13 cellular contexts compared by ENCODE assay signal in the genomic region with DNA sequence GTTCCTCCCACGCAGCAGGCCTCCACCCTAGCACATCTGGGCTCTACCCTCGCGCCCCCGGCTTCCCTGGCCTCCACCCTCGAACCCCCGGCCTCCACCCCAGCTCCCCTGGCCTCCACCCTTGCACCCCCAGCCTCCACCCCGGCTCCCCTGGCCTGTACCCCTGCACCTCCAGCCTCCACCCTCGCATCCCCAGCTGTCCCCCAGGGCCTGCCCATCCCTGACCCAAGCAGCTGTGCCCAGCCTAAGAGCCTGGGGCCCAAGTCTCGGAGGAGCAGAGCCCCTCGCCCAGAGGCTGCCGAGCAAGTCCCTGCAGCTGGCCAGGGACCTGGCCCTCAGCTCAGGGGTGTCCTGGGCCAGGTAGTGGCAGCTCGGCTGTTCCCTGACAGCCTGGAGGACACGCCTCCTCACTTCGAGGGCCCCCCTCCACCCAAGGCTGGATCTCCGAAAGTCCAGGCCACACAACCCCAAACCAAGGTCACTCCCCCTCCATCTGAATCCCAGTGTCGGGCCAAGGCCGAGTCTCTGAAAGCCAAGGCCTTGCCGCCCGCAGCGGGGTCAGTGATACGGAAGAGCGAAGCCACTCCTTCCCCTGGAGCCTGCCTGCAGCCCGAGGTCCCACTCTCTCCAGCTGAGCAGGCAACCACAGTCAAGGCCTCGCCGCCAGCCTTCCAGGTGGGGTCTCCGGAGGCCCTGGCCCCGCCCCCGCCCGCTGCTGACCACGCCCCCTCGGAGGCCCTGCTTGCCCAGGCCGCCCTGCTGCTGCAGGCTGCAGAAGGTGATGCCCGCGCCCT. TPM values are rescaled to one million over a fixed set of nuclear protein-coding genes. Genes with fewer than 3 reads are reported as not detected.
DNase-seq lines count a peak whose midpoint lies in the region; ATAC-seq and TF ChIP-seq lines count a peak whose summit lies in the region.
"Had no signal": no experiment of that assay in that cellular context is flagged by ENCODE, and none has a peak within 500 bp of the region (broad histone marks: within the 10 kb centered on the region; RNA-seq: fewer than 3 reads in every experiment).

No MANE protein-coding gene starts in this region.

- H2AK5ac ChIP-seq in mesendoderm (ENCODE audit: low read length) = no peak overlapping the region

- no peak for TF ChIP-seq CTCF in right atrium auricular region (IDR thresholded peaks at IDR 0.05)
- no peak for TF ChIP-seq CTCF in endothelial cell (IDR thresholded peaks at IDR 0.05; ENCODE audit: unreplicated experiment)

- H3K18ac ChIP-seq in mesendoderm (ENCODE audit: low read length) = no peak overlapping the region

- no peak overlapping the region for H2BK15ac ChIP-seq in mesendoderm (replicated peaks; ENCODE audit: low read depth)

- H3K9me3 ChIP-seq in right atrium auricular region (no peaks in the 10 kb centered on the region), aorta (ENCODE audit: control insufficient read depth, low read length) (no peaks in the 10 kb centered on the region)
- H3K9me3 ChIP-seq: tibial nerve had no signal

- H3K9me3 Mint-ChIP-seq in endothelial cell (ENCODE audit: unreplicated experiment) = no peaks in the 10 kb centered on the region
- H3K9me3 Mint-ChIP-seq: naive B cell had no signal

- H3K4me2 ChIP-seq in mesendoderm (ENCODE audit: low read length) = no peak overlapping the region

- peaks cover 20% of the 10 kb centered on the region for H3K36me3 ChIP-seq in right atrium auricular region
- H3K36me3 ChIP-seq in mesendoderm (ENCODE audit: control insufficient read depth, insufficient read depth, low read length) = peaks cover 5% of the 10 kb centered on the region
- H3K36me3 ChIP-seq in aorta (ENCODE audit: control insufficient read depth in 1 of 2, insufficient read depth in 2 of 2, low read length in 1 of 2) = no peaks in the 10 kb centered on the region

- H3K27ac ChIP-seq in right atrium auricular region (no peak overlapping the region), mesendoderm (ENCODE audit: low read depth, low read length) (no peak overlapping the region), aorta (ENCODE audit: low read depth in 1 of 2, low read length in 2 of 2) (no peak overlapping the region)
- H3K27ac ChIP-seq: tibial nerve had no signal

- H3K27me3 Mint-ChIP-seq in endothelial cell (ENCODE audit: unreplicated experiment) = peaks cover 5% of the 10 kb centered on the region
- H3K27me3 Mint-ChIP-seq: naive B cell had no signal

- no peak overlapping the region for H2BK5ac ChIP-seq in mesendoderm (ENCODE audit: low read length)

- no peaks in the 10 kb centered on the region for H3K4me1 Mint-ChIP-seq in endothelial cell (ENCODE audit: unreplicated experiment)

- H3K4me1 ChIP-seq in right atrium auricular region = peaks cover 0 to 6% of the 10 kb centered on the region in 2 donors
- no peaks in the 10 kb centered on the region for H3K4me1 ChIP-seq in mesendoderm (ENCODE audit: control insufficient read depth, low read depth, low read length)
- no peaks in the 10 kb centered on the region for H3K4me1 ChIP-seq in aorta (ENCODE audit: control insufficient read depth in 1 of 2, insufficient read depth in 2 of 2, low read length in 2 of 2)
- H3K4me1 ChIP-seq: tibial nerve had no signal

- peak overlapping the region; percentile 45 for H3K9ac ChIP-seq in mesendoderm (ENCODE audit: low read length)

- peak overlapping the region; percentile 37 for H3K56ac ChIP-seq in mesendoderm (ENCODE audit: low read length)

- DNase-seq in Right ventricle myocardium superior (no peak), right atrium auricular region (ENCODE audit: low spot score) (no peak), endothelial cell (ENCODE audit: low spot score) (peak; percentile 46), mesendoderm (peak; percentile 92), aorta (peak in 1 of 2 donors; percentile 74), KBM-7 (no peak), activated gamma-delta T cell (lab: John Stamatoyannopoulos, UW) (no peak)
- DNase-seq: activated T-cell treated with anti-CD3 and anti-CD28 coated beads for 4 hours, naive B cell, NCI-H2029 treated with DMSO at 0.1 percent for 48 hours had no signal

- ATAC-seq in Right ventricle myocardium superior (ENCODE audit: poor library complexity) = peak; percentile 57
- ATAC-seq in aorta (ENCODE audit: low FRiP score) = peak; percentile 33
- no peak for ATAC-seq in HG02798 (IDR thresholded peaks at IDR 0.05; ENCODE audit: poor library complexity, unreplicated experiment)

- H3K4me3 Mint-ChIP-seq in endothelial cell (ENCODE audit: unreplicated experiment) = no peak overlapping the region

- H3K79me1 ChIP-seq in mesendoderm (ENCODE audit: low read length) = no peaks in the 10 kb centered on the region

- no peak overlapping the region for H3K4me3 ChIP-seq in right atrium auricular region
- no peak overlapping the region for H3K4me3 ChIP-seq in mesendoderm (ENCODE audit: low read length)
- no peak overlapping the region for H3K4me3 ChIP-seq in aorta (ENCODE audit: low read length in 2 of 2)
- H3K4me3 ChIP-seq: tibial nerve had no signal

- H4K8ac ChIP-seq in mesendoderm (ENCODE audit: low read depth, low read length) = no peak overlapping the region

- no peak overlapping the region for H4K5ac ChIP-seq in mesendoderm (ENCODE audit: low read length)

- intact Hi-C loops in Right ventricle myocardium superior (cut with DNase I) (no loop called here), aorta (cut with DNase I) (no loop called here)

- no peak overlapping the region for H3K23ac ChIP-seq in mesendoderm (ENCODE audit: low read length)

- H3K36me3 Mint-ChIP-seq in endothelial cell (ENCODE audit: low read depth, unreplicated experiment) = peaks cover 5% of the 10 kb centered on the region
- H3K36me3 Mint-ChIP-seq: naive B cell had no signal

- H3K27ac Mint-ChIP-seq in endothelial cell (ENCODE audit: unreplicated experiment) = no peak overlapping the region

- in situ Hi-C loops in KBM-7 (cut with MboI; ENCODE audit: low pct_unique_long_range_greater_than_20kb, low sequenced_read_pairs) = no loop called here

- no peak overlapping the region for H3K4ac ChIP-seq in mesendoderm (ENCODE audit: low read depth, low read length)

- H2BK120ac ChIP-seq in mesendoderm (ENCODE audit: low read depth, low read length) = no peak overlapping the region

- H3K79me2 ChIP-seq in mesendoderm (ENCODE audit: control insufficient read depth, insufficient read depth, low read length) = no peaks in the 10 kb centered on the region

- WGBS in mesendoderm (ENCODE audit: extremely low coverage, insufficient coverage, low lambda C conversion rate) = no CpG with 5 or more reads among the region's 34 CpGs
- WGBS in aorta, 2 donors = 67 to 69% methylated on average over 34 of the region's 34 CpGs

- H3K27me3 ChIP-seq in right atrium auricular region (no peaks in the 10 kb centered on the region), mesendoderm (ENCODE audit: insufficient read depth, low read length, poor library complexity) (no peaks in the 10 kb centered on the region), aorta (ENCODE audit: control insufficient read depth in 1 of 2, insufficient read depth in 2 of 2, low read length in 1 of 2) (no peaks in the 10 kb centered on the region)
- H3K27me3 ChIP-seq: tibial nerve had no signal

RNA-seq across cellular contexts. Expression of a gene that starts 7.9 kb away (rescaled TPM):
- 3.0 TPM for total RNA-seq in Right ventricle myocardium superior
- total RNA-seq in right atrium auricular region = 1 to 10 TPM; 1.3 to 1.4 TPM
- 8.5 TPM for total RNA-seq in endothelial cell (ENCODE audit: unreplicated experiment)
- polyA plus RNA-seq in mesendoderm (2013, experiment 1 of 2) = 10.3 TPM
- 9.8 TPM for polyA plus RNA-seq in mesendoderm (2013, experiment 2 of 2)
- 10 to 100 TPM; 12.3 to 27.8 TPM for total RNA-seq in aorta
- polyA plus RNA-seq in aorta = 10 to 100 TPM in 1 of 2 donors, 1 to 10 TPM in 1; 1.9 to 22.1 TPM

RNA-seq across cellular contexts. Expression of a gene that starts 9.5 kb away (rescaled TPM):
- total RNA-seq in Right ventricle myocardium superior = 5.9 TPM
- total RNA-seq in right atrium auricular region = 1 to 10 TPM; 7.2 TPM
- 15.0 TPM for total RNA-seq in endothelial cell (ENCODE audit: unreplicated experiment)
- 17.9 TPM for polyA plus RNA-seq in mesendoderm (2013, experiment 1 of 2)
- polyA plus RNA-seq in mesendoderm (2013, experiment 2 of 2) = 17.6 TPM
- total RNA-seq in aorta = 10 to 100 TPM; 18.7 to 19.6 TPM
- polyA plus RNA-seq in aorta = 10 to 100 TPM in 1 of 2 donors, 1 to 10 TPM in 1; 4.1 to 18.7 TPM

RNA-seq across cellular contexts. Expression of a gene that starts 10.7 kb away (rescaled TPM):
- total RNA-seq in Right ventricle myocardium superior (570 TPM), right atrium auricular region (100 to 1,000 TPM in 1 of 2 donors, 10 to 100 TPM in 1; 98.4 to 104 TPM), endothelial cell (ENCODE audit: unreplicated experiment) (not detected), aorta (100 to 1,000 TPM; 148 to 152 TPM)
- 1.3 TPM for polyA plus RNA-seq in mesendoderm (2013, experiment 1 of 2)
- 1.1 TPM for polyA plus RNA-seq in mesendoderm (2013, experiment 2 of 2)
- 100 to 1,000 TPM in 1 of 2 donors, 10 to 100 TPM in 1; 73.9 to 131 TPM for polyA plus RNA-seq in aorta
- polyA plus RNA-seq: keratinocyte had no signal

RNA-seq across cellular contexts. Expression of a gene that starts 19.1 kb away (rescaled TPM):
- 5.2 TPM for total RNA-seq in Right ventricle myocardium superior
- total RNA-seq in right atrium auricular region = 10 to 100 TPM in 1 of 2 donors, 1 to 10 TPM in 1; 8.9 to 13.6 TPM
- total RNA-seq in endothelial cell (ENCODE audit: unreplicated experiment) = 9.0 TPM
- polyA plus RNA-seq in mesendoderm (2013, experiment 1 of 2) = 2.7 TPM
- polyA plus RNA-seq in mesendoderm (2013, experiment 2 of 2) = 3.4 TPM
- 10 to 100 TPM; 10.6 to 13.3 TPM for total RNA-seq in aorta
- polyA plus RNA-seq in aorta = 10 to 100 TPM; 13.1 to 91.2 TPM

RNA-seq across cellular contexts. Expression of a gene that starts 22.0 kb away (rescaled TPM):
- total RNA-seq in Right ventricle myocardium superior (40.7 TPM), right atrium auricular region (10 to 100 TPM; 26.1 to 35.0 TPM), endothelial cell (ENCODE audit: unreplicated experiment) (99.0 TPM), aorta (10 to 100 TPM; 32.9 to 37.0 TPM)
- polyA plus RNA-seq in mesendoderm (2013, experiment 1 of 2) = 90.9 TPM
- 84.3 TPM for polyA plus RNA-seq in mesendoderm (2013, experiment 2 of 2)
- polyA plus RNA-seq in aorta = 10 to 100 TPM; 32.4 to 59.2 TPM

Comparison
In these comparisons a context has a peak if more than half of its experiments do, and no peak if none do; other contexts are left out.
1. DNase-seq: peak in endothelial cell (single experiment) and mesendoderm (single experiment); none in Right ventricle myocardium superior (single experiment), right atrium auricular region (single experiment), KBM-7 (single experiment) and activated gamma-delta T cell (single experiment).
2. RNA of a gene that starts 10.7 kb away (total RNA-seq): 570 TPM in Right ventricle myocardium superior (single experiment), 148 to 152 TPM in aorta and 98.4 to 104 TPM in right atrium auricular region; not detected in endothelial cell (single experiment); every median in the first group is over 10 times any median in the second.